Comparison of ENCODE assay signal across 33 cellular contexts in the genomic region with DNA sequence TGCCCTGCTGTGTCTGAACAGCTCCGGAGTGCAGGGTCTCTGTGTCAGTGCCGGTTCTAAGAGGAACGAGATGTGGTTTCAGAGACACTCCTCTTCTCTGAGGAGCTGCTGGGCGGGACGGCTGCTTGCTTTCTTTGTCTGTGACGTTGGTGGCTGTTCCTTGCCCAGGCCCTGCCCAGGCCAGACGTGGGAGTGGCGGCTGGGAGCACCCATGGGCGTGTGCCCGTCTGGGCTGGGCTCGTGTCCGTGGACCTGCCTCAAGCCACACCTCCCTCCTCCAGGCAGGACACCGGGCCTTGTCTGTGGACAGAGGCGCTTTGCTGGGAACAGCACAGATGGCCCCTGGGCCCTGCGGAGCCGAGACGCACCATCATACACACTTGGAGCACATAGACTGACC. TPM values are rescaled to one million over a fixed set of nuclear protein-coding genes. Genes with fewer than 3 reads are reported as not detected.
DNase-seq lines count a peak whose midpoint lies in the region; ATAC-seq, FAIRE-seq and TF ChIP-seq lines count a peak whose summit lies in the region.
"Had no signal": no experiment of that assay in that cellular context is flagged by ENCODE, and none has a peak within 500 bp of the region (broad histone marks: within the 10 kb centered on the region; RNA-seq: fewer than 3 reads in every experiment).

No MANE protein-coding gene starts in this region.

- H3K36me3 ChIP-seq in H1 (ENCODE audit: control insufficient read depth in 2 of 4, insufficient read depth in 4 of 4, low read length in 3 of 4) = no peaks in the 10 kb centered on the region; a peak in 1 of 8 replicates
- peaks cover 0 to 68% (median 0%) of the 10 kb centered on the region in 3 experiments for H3K36me3 ChIP-seq in naive thymus-derived CD4-positive, alpha-beta T cell (ENCODE audit: control insufficient read depth in 2 of 3, insufficient read depth in 3 of 3, low read length in 3 of 3)
- H3K36me3 ChIP-seq in transverse colon = no peaks in the 10 kb centered on the region
- H3K36me3 ChIP-seq: cardiac muscle cell, vagina had no signal

- no peak overlapping the region for H2BK15ac ChIP-seq in H1 (ENCODE audit: low read length)

- H3K4me3 Mint-ChIP-seq in naive thymus-derived CD4-positive, alpha-beta T cell = peak overlapping the region in 2 of 10 donors; percentile 16 to 21
- no peak overlapping the region for H3K4me3 Mint-ChIP-seq in activated CD8-positive, alpha-beta T cell treated with anti-CD3 and anti-CD28 coated beads for 36 hours
- H3K4me3 Mint-ChIP-seq: activated CD4-positive, alpha-beta T cell treated with anti-CD3 and anti-CD28 coated beads, Interleukin-2, amount 10 ng/mL, durations not matched to agents 24 days and 14 days; activated T-cell treated with anti-CD3 and anti-CD28 coated beads, Interleukin-2, amount 50 U/mL, for 4 hours; CD4-positive, alpha-beta memory T cell; effector memory CD8-positive, alpha-beta T cell; natural killer cell treated with Interleukin-12 subunit alpha and Interleukin-12 subunit beta and Interleukin-15 and Interleukin-18, amount 100 ng/mL, for 72 hours; stimulated activated naive CD8-positive, alpha-beta T cell treated with anti-CD3 and anti-CD28 coated beads, Interleukin-15, amount 100 ng/mL, for 72 hours; T-helper 2 cell treated with Interferon-gamma antibody and Interleukin-4, amounts not matched to agents 5 μg/mL and 100 μg/mL, for 36 hours had no signal

- no peak overlapping the region for H3K4me2 ChIP-seq in H1 (ENCODE audit: insufficient read depth in 1 of 2, low read depth in 2 of 2, low read length in 2 of 2)

- H3K79me1 ChIP-seq in H1 (ENCODE audit: low read depth, low read length) = no peaks in the 10 kb centered on the region

- H3K27me3 ChIP-seq in H1 (replicated peaks in 1 of 4; ENCODE audit: control insufficient read depth in 3 of 4, extremely low read depth in 1 of 4, insufficient read depth in 3 of 4, low read length in 3 of 4) (no peaks in the 10 kb centered on the region), transverse colon (peaks cover 4% of the 10 kb centered on the region)
- no peaks in the 10 kb centered on the region for H3K27me3 ChIP-seq in naive thymus-derived CD4-positive, alpha-beta T cell (ENCODE audit: control insufficient read depth in 2 of 2, insufficient read depth in 2 of 2, low read length in 2 of 2)
- H3K27me3 ChIP-seq: ascending aorta, cardiac muscle cell, heart left ventricle, vagina had no signal

- H3K9me3 Mint-ChIP-seq in activated naive CD4-positive, alpha-beta T cell treated with anti-CD3 and anti-CD28 coated beads, Interleukin-2, amount 50 U/mL, for 72 hours = no peaks in the 10 kb centered on the region
- H3K9me3 Mint-ChIP-seq in naive thymus-derived CD4-positive, alpha-beta T cell = no peaks in the 10 kb centered on the region
- no peaks in the 10 kb centered on the region for H3K9me3 Mint-ChIP-seq in activated CD8-positive, alpha-beta T cell treated with anti-CD3 and anti-CD28 coated beads for 36 hours
- H3K9me3 Mint-ChIP-seq: activated CD4-positive, alpha-beta T cell treated with anti-CD3 and anti-CD28 coated beads, Interleukin-2, amount 10 ng/mL, durations not matched to agents 24 days and 14 days; activated T-cell treated with anti-CD3 and anti-CD28 coated beads, Interleukin-2, amount 50 U/mL, for 4 hours; CD4-positive, alpha-beta memory T cell; effector memory CD8-positive, alpha-beta T cell; natural killer cell treated with Interleukin-12 subunit alpha and Interleukin-12 subunit beta and Interleukin-15 and Interleukin-18, amount 100 ng/mL, for 72 hours; stimulated activated naive CD8-positive, alpha-beta T cell treated with anti-CD3 and anti-CD28 coated beads, Interleukin-15, amount 100 ng/mL, for 72 hours; T-helper 2 cell treated with Interferon-gamma antibody and Interleukin-4, amounts not matched to agents 5 μg/mL and 100 μg/mL, for 36 hours had no signal

- peaks cover 0 to 2% of the 10 kb centered on the region in 2 experiments for H4K20me1 ChIP-seq in H1 (replicated peaks in 1 of 2; ENCODE audit: control insufficient read depth in 1 of 2, insufficient read depth in 2 of 2, low read length in 2 of 2)

- no peak overlapping the region for H2BK12ac ChIP-seq in H1 (ENCODE audit: low read depth, low read length)

- intact Hi-C loops in naive thymus-derived CD4-positive, alpha-beta T cell (cut with micrococcal nuclease) = no loop called here
- intact Hi-C loops in transverse colon (cut with DNase I; ENCODE audit: low total_unique reads) = no loop called here
- intact Hi-C loops in activated CD8-positive, alpha-beta T cell treated with anti-CD3 and anti-CD28 coated beads for 36 hours (cut with micrococcal nuclease) = no loop called here

- H3K9me3 ChIP-seq in H1 (ENCODE audit: insufficient read depth in 2 of 2, low read depth in 1 of 2, low read length in 1 of 2) (no peaks in the 10 kb centered on the region), transverse colon (no peaks in the 10 kb centered on the region)
- no peaks in the 10 kb centered on the region for H3K9me3 ChIP-seq in naive thymus-derived CD4-positive, alpha-beta T cell (ENCODE audit: control insufficient read depth in 2 of 3, low read length in 3 of 3)
- H3K9me3 ChIP-seq: ascending aorta, heart left ventricle, vagina had no signal

- H4K91ac ChIP-seq in H1 (replicated peaks; ENCODE audit: insufficient read length, low read length) = no peak overlapping the region

- no peak overlapping the region for H2AFZ ChIP-seq in H1 (ENCODE audit: low read length)

- in situ Hi-C loops in transverse colon (cut with MboI; ENCODE audit: low pct_ligation_motif_present in 1 of 4, low pct_unique_long_range_greater_than_20kb in 1 of 4, low sequenced_read_pairs in 3 of 4) = no loop called here

- H3K23me2 ChIP-seq in H1 (ENCODE audit: low read depth, low read length) = no peaks in the 10 kb centered on the region

- TF ChIP-seq EP300 in H1 (IDR thresholded peaks at IDR 0.05; ENCODE audit: borderline replicate concordance in 1 of 2, low read depth in 2 of 2, low read length in 2 of 2) (no peak), transverse colon (IDR thresholded peaks at IDR 0.05; ENCODE audit: low read depth) (no peak)

- H3K4me3 ChIP-seq in H1 (ENCODE audit: extremely low read depth in 1 of 4, insufficient read depth in 2 of 4, low read depth in 3 of 4, low read length in 4 of 4) (no peak overlapping the region), transverse colon (no peak overlapping the region)
- H3K4me3 ChIP-seq in naive thymus-derived CD4-positive, alpha-beta T cell (ENCODE audit: low read length) = no peak overlapping the region
- H3K4me3 ChIP-seq: ascending aorta, cardiac muscle cell, coronary artery, heart left ventricle, lung, vagina had no signal

- no peak overlapping the region for H3K56ac ChIP-seq in H1 (replicated peaks; ENCODE audit: insufficient read length, low read depth, low read length)

- TF ChIP-seq RAD21 in H1 (IDR thresholded peaks at IDR 0.05 in 1 of 2, conservative IDR thresholded peaks at IDR 0.05 in 1 of 2; ENCODE audit: low read depth in 2 of 2, low read length in 2 of 2) = no peak

- H3K27ac ChIP-seq in H1 (ENCODE audit: low read depth, low read length) (no peak overlapping the region), transverse colon (no peak overlapping the region)
- H3K27ac ChIP-seq in naive thymus-derived CD4-positive, alpha-beta T cell (ENCODE audit: low read depth, low read length) = no peak overlapping the region
- H3K27ac ChIP-seq: ascending aorta, cardiac muscle cell, coronary artery, heart left ventricle, vagina, WERI-Rb-1 had no signal

- no peak overlapping the region for H3K4ac ChIP-seq in H1 (replicated peaks; ENCODE audit: insufficient read length, low read depth, low read length)

- H3K27me3 Mint-ChIP-seq in naive thymus-derived CD4-positive, alpha-beta T cell = no peaks in the 10 kb centered on the region
- no peaks in the 10 kb centered on the region for H3K27me3 Mint-ChIP-seq in activated CD8-positive, alpha-beta T cell treated with anti-CD3 and anti-CD28 coated beads for 36 hours
- H3K27me3 Mint-ChIP-seq: activated CD4-positive, alpha-beta T cell treated with anti-CD3 and anti-CD28 coated beads, Interleukin-2, amount 10 ng/mL, durations not matched to agents 24 days and 14 days; CD4-positive, alpha-beta memory T cell; effector memory CD8-positive, alpha-beta T cell; natural killer cell treated with Interleukin-12 subunit alpha and Interleukin-12 subunit beta and Interleukin-15 and Interleukin-18, amount 100 ng/mL, for 72 hours; stimulated activated naive CD8-positive, alpha-beta T cell treated with anti-CD3 and anti-CD28 coated beads, Interleukin-15, amount 100 ng/mL, for 72 hours had no signal

- H3K36me3 Mint-ChIP-seq in activated naive CD4-positive, alpha-beta T cell treated with anti-CD3 and anti-CD28 coated beads, Interleukin-2, amount 50 U/mL, for 72 hours = peaks cover 0 to under 1% of the 10 kb centered on the region in 2 donors
- peaks cover 0 to 6% (median 0%) of the 10 kb centered on the region in 5 donors for H3K36me3 Mint-ChIP-seq in naive thymus-derived CD4-positive, alpha-beta T cell
- peaks cover 45% of the 10 kb centered on the region for H3K36me3 Mint-ChIP-seq in activated CD8-positive, alpha-beta T cell treated with anti-CD3 and anti-CD28 coated beads for 36 hours (ENCODE audit: low read depth)
- H3K36me3 Mint-ChIP-seq: natural killer cell treated with Interleukin-12 subunit alpha and Interleukin-12 subunit beta and Interleukin-15 and Interleukin-18, amount 100 ng/mL, for 72 hours had no signal

- DNase-seq in activated naive CD4-positive, alpha-beta T cell treated with anti-CD3 and anti-CD28 coated beads, Interleukin-2, amount 50 U/mL, for 72 hours (ENCODE audit: low spot score in 2 of 2) = no peak
- DNase-seq in activated naive CD4-positive, alpha-beta T cell treated with Interleukin-2 at 50 U/mL for 16 hours = no peak
- DNase-seq in H1 (ENCODE audit: low read depth in 1 of 2, low spot score in 2 of 2) = no peak
- DNase-seq in naive thymus-derived CD4-positive, alpha-beta T cell = no peak
- peak; percentile 70 for DNase-seq in transverse colon
- no peak for DNase-seq in activated CD8-positive, alpha-beta T cell treated with anti-CD3 and anti-CD28 coated beads for 36 hours
- DNase-seq in activated CD8-positive, alpha-beta memory T cell treated with anti-CD3 and anti-CD28 coated beads, Interleukin-2, amount 50 U/mL, for 4 hours = no peak
- no peak for DNase-seq in iPS-NIHi7 (ENCODE audit: extremely low spot score)
- DNase-seq: activated CD4-positive, alpha-beta T cell treated with anti-CD3 and anti-CD28 coated beads, Interleukin-2, amount 10 ng/mL, durations not matched to agents 24 days and 14 days; activated gamma-delta T cell; activated T-cell treated with anti-CD3 and anti-CD28 coated beads, Interleukin-2, amount 50 U/mL, for 4 hours; CD4-positive, alpha-beta memory T cell; effector memory CD8-positive, alpha-beta T cell; EL; foreskin fibroblast; heart left ventricle; Kasumi-1; kidney; MV-4-11; NCI-H2107; NCI-H345; SHP77; stimulated activated CD4-positive, alpha-beta T cell treated with anti-CD3 and anti-CD28 coated beads, Interleukin-1b, Interleukin-23, amount 100 ng/mL, for 48 hours; stimulated activated naive CD8-positive, alpha-beta T cell treated with anti-CD3 and anti-CD28 coated beads, Interleukin-15, amount 100 ng/mL, for 72 hours; WERI-Rb-1 had no signal

- H2AK5ac ChIP-seq in H1 (ENCODE audit: low read depth, low read length) = no peak overlapping the region

- H3K18ac ChIP-seq in H1 (ENCODE audit: extremely low read depth, low read length) = no peak overlapping the region

- no peak overlapping the region for H3K9ac ChIP-seq in H1 (replicated peaks in 1 of 4; ENCODE audit: extremely low read depth in 1 of 4, low read depth in 3 of 4, low read length in 3 of 4)

- POLR2A ChIA-PET in H1 (lab: Charles Lee; ENCODE audit: partially characterized antibody) = no interaction called here
- POLR2A ChIA-PET in naive thymus-derived CD4-positive, alpha-beta T cell (lab: Charles Lee) = no interaction called here
- POLR2A ChIA-PET in activated CD8-positive, alpha-beta T cell treated with anti-CD3 and anti-CD28 coated beads for 36 hours (lab: Charles Lee) = no interaction called here

- WGBS in H1 (ENCODE audit: extremely low coverage in 1 of 2, insufficient coverage in 1 of 2, insufficient read length in 1 of 2, insufficient replicate concordance in 2 of 2, low coverage in 1 of 2, low lambda C conversion rate in 2 of 2, missing lambda C conversion rate in 1 of 2), 2 experiments = 79% methylated on average over 15 of the region's 17 CpGs; no CpG with 5 or more reads in 1 of the 2 experiments
- WGBS in transverse colon (ENCODE audit: low coverage in 1 of 2), 2 donors = 50% methylated on average over 16 of the region's 17 CpGs; no CpG with 5 or more reads in 1 of the 2 donors

- peak overlapping the region; percentile 47 to 55 for H3K27ac Mint-ChIP-seq in activated naive CD4-positive, alpha-beta T cell treated with anti-CD3 and anti-CD28 coated beads, Interleukin-2, amount 50 U/mL, for 72 hours
- peak overlapping the region in 6 of 9 donors; percentile 25 to 90 (median 76) for H3K27ac Mint-ChIP-seq in naive thymus-derived CD4-positive, alpha-beta T cell
- H3K27ac Mint-ChIP-seq in activated CD8-positive, alpha-beta T cell treated with anti-CD3 and anti-CD28 coated beads for 36 hours = no peak overlapping the region
- H3K27ac Mint-ChIP-seq: natural killer cell treated with Interleukin-12 subunit alpha and Interleukin-12 subunit beta and Interleukin-15 and Interleukin-18, amount 100 ng/mL, for 72 hours; stimulated activated naive CD8-positive, alpha-beta T cell treated with anti-CD3 and anti-CD28 coated beads, Interleukin-15, amount 100 ng/mL, for 72 hours; T-helper 2 cell treated with Interferon-gamma antibody and Interleukin-4, amounts not matched to agents 5 μg/mL and 100 μg/mL, for 36 hours had no signal

- H3K14ac ChIP-seq in H1 (ENCODE audit: insufficient read length) = no peak overlapping the region

- H2BK5ac ChIP-seq in H1 (ENCODE audit: low read depth, low read length) = no peak overlapping the region

- peaks cover 8 to 50% (median 41%) of the 10 kb centered on the region in 7 donors for H3K4me1 Mint-ChIP-seq in naive thymus-derived CD4-positive, alpha-beta T cell
- peaks cover 56% of the 10 kb centered on the region for H3K4me1 Mint-ChIP-seq in activated CD8-positive, alpha-beta T cell treated with anti-CD3 and anti-CD28 coated beads for 36 hours (ENCODE audit: low read depth)

- ATAC-seq in activated naive CD4-positive, alpha-beta T cell treated with anti-CD3 and anti-CD28 coated beads, Interleukin-2, amount 50 U/mL, for 72 hours = no peak
- ATAC-seq in naive thymus-derived CD4-positive, alpha-beta T cell = no peak
- no peak for ATAC-seq in activated CD8-positive, alpha-beta T cell treated with anti-CD3 and anti-CD28 coated beads for 36 hours
- ATAC-seq: activated T-cell treated with anti-CD3 and anti-CD28 coated beads, Interleukin-2, amount 50 U/mL, for 4 hours; effector memory CD8-positive, alpha-beta T cell; natural killer cell treated with Interleukin-12 subunit alpha and Interleukin-12 subunit beta and Interleukin-15 and Interleukin-18, amount 100 ng/mL, for 72 hours; stimulated activated naive CD8-positive, alpha-beta T cell treated with anti-CD3 and anti-CD28 coated beads, Interleukin-15, amount 100 ng/mL, for 72 hours had no signal

- no peak overlapping the region for H2BK20ac ChIP-seq in H1 (ENCODE audit: low read length)

- TF ChIP-seq CTCF in H1 (IDR thresholded peaks at IDR 0.05; ENCODE audit: control extremely low read depth in 1 of 3, insufficient read depth in 1 of 3, low read depth in 1 of 3, low read length in 3 of 3) (no peak), transverse colon (IDR thresholded peaks at IDR 0.05) (no peak)
- TF ChIP-seq CTCF in activated CD8-positive, alpha-beta T cell treated with anti-CD3 and anti-CD28 coated beads for 36 hours (IDR thresholded peaks at IDR 0.05) = no peak

- H3K4me1 ChIP-seq in H1 (replicated peaks in 1 of 4; ENCODE audit: control insufficient read depth in 3 of 4, insufficient read depth in 4 of 4, low read length in 3 of 4) = no peaks in the 10 kb centered on the region
- H3K4me1 ChIP-seq in naive thymus-derived CD4-positive, alpha-beta T cell (ENCODE audit: control insufficient read depth in 2 of 2, insufficient read depth in 2 of 2, low read length in 2 of 2) = peaks cover 0 to 21% of the 10 kb centered on the region in 2 donors
- peaks cover 0 to 12% (median 0%) of the 10 kb centered on the region in 4 donors for H3K4me1 ChIP-seq in transverse colon

- CTCF ChIA-PET in H1 (lab: Charles Lee; ENCODE audit: partially characterized antibody) = interaction anchor here (2.7 kb wide), 1 partner anchor 60 kb away, joined by 9 read pairs; no protein-coding TSS in a partner anchor
- CTCF ChIA-PET in naive thymus-derived CD4-positive, alpha-beta T cell (lab: Charles Lee) = no interaction called here
- CTCF ChIA-PET in activated CD8-positive, alpha-beta T cell treated with anti-CD3 and anti-CD28 coated beads for 36 hours (lab: Charles Lee) = no interaction called here

- no peaks in the 10 kb centered on the region for H3K79me2 ChIP-seq in H1 (ENCODE audit: control insufficient read depth in 1 of 2, insufficient read depth in 2 of 2, low read length in 2 of 2)

- no peak overlapping the region for H2BK120ac ChIP-seq in H1 (replicated peaks; ENCODE audit: low read depth, low read length)

- no peak for FAIRE-seq in H1 (lab: Jason Lieb, UNC)
- FAIRE-seq: GM18507, kidney had no signal

- no peak overlapping the region for H4K5ac ChIP-seq in H1 (ENCODE audit: insufficient read length, low read depth, low read length)

- no peak overlapping the region for H3K23ac ChIP-seq in H1 (ENCODE audit: insufficient read length)

- TF ChIP-seq POLR2A in H1 (IDR thresholded peaks at IDR 0.05; ENCODE audit: control extremely low read depth in 1 of 2, low read depth in 2 of 2, low read length in 2 of 2) = no peak
- TF ChIP-seq POLR2A in transverse colon (IDR thresholded peaks at IDR 0.05) = no peak

- H4K8ac ChIP-seq in H1 (ENCODE audit: extremely low read depth, insufficient read depth, low read length) = peak overlapping the region; percentile 12; the same call in 1 of the 2 replicates

RNA-seq across cellular contexts. Expression of a gene that starts 45.0 kb away (rescaled TPM):
- total RNA-seq in activated naive CD4-positive, alpha-beta T cell treated with anti-CD3 and anti-CD28 coated beads, Interleukin-2, amount 50 U/mL, for 72 hours = 10 to 100 TPM; 89.4 to 94.8 TPM
- total RNA-seq in H1 (2021; fragmentation: NEBNext Ultra II Directional; extraction: Animal tissue kit (Norgen Biotek cat#: 25700)) = 6.6 and 6.8 TPM in 2 replicates
- polyA plus RNA-seq in H1 (2011; rRNA removed) = 2.0 and 3.2 TPM in 2 replicates
- polyA plus RNA-seq in H1 (2011; cell fraction: cytosol; rRNA removed) = 1.4 TPM
- 4.2 TPM for polyA plus RNA-seq in H1 (2011; cell fraction: nucleus; rRNA removed)
- polyA plus RNA-seq in H1 (2012, experiment 1 of 2) = 4.8 to 6.0 TPM (median 5.5 TPM) in 4 replicates
- polyA plus RNA-seq in H1 (2012, experiment 2 of 2) = 4.5 TPM
- polyA plus RNA-seq in H1 (2013, experiment 1 of 2) = 3.5 TPM
- 3.6 TPM for polyA plus RNA-seq in H1 (2013, experiment 2 of 2)
- 2.4 and 2.8 TPM in 2 replicates for polyA minus RNA-seq in H1 (2011; rRNA and poly(A)+ RNA removed)
- polyA minus RNA-seq in H1 (2011; cell fraction: cytosol; rRNA and poly(A)+ RNA removed) = 7.3 TPM
- 8.7 TPM for polyA minus RNA-seq in H1 (2011; cell fraction: nucleus; rRNA and poly(A)+ RNA removed)
- 10 to 100 TPM; 44.3 to 87.2 (median 53.8) TPM for total RNA-seq in naive thymus-derived CD4-positive, alpha-beta T cell
- polyA plus RNA-seq in naive thymus-derived CD4-positive, alpha-beta T cell = 10 to 100 TPM; 27.1 to 49.9 TPM
- total RNA-seq in transverse colon = 10 to 100 TPM in 3 of 4 donors, 1 to 10 TPM in 1; 5.3 to 19.1 (median 11.8) TPM
- 10 to 100 TPM; 97.2 to 98.3 TPM for total RNA-seq in activated CD8-positive, alpha-beta T cell treated with anti-CD3 and anti-CD28 coated beads for 36 hours
